22 cellular contexts compared by ENCODE assay signal in the genomic region with DNA sequence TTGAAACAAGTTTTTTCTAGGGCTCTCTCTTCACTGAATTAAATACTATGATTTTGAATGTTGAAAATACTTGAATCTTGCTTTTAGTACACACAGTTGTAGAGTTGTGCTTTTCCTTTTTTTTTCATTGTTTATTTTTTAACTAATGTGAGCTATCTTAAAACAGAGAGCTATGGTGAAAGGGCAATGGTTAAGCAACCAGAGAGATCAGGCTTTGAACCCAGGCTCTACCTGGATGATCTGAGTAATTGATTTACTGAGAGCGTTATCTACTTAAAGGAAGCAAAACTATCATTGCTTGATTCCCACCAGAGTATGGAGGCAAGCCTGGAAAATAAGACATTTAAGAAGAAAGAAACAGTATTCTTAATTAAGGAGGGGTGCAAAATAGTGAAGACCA.
A peak's percentile ranks its signal among the peaks of the same experiment; 100 is the strongest.
DNase-seq lines count a peak whose midpoint lies in the region; ATAC-seq, FAIRE-seq and TF ChIP-seq lines count a peak whose summit lies in the region.
"Had no signal": no experiment of that assay in that cellular context is flagged by ENCODE, and none has a peak within 500 bp of the region (broad histone marks: within the 10 kb centered on the region; RNA-seq: fewer than 3 reads in every experiment).

No MANE protein-coding gene starts in this region.

- 94 to 97% methylated on average over 1 of the region's 1 CpG for WGBS in heart right ventricle, 2 donors
- WGBS in liver: 39% methylated on average over 1 of the region's 1 CpG
- 83 to 93% (median 90%) methylated on average over 1 of the region's 1 CpG for WGBS in small intestine, 3 donors

- H3K27ac ChIP-seq in heart right ventricle (peak overlapping the region in 6 of 10 donors; percentile 44 to 86 (median 64)), right atrium auricular region (no peak overlapping the region), VCaP (peak overlapping the region; percentile 84), liver (ENCODE audit: low read depth in 1 of 2, low read length in 2 of 2) (peak overlapping the region; percentile 16 to 55), small intestine (ENCODE audit: low read depth in 1 of 2, low read length in 1 of 2) (no peak overlapping the region)
- H3K27ac ChIP-seq: A549 had no signal

- H3K36me3 ChIP-seq in heart right ventricle: no peaks in the 10 kb centered on the region
- H3K36me3 ChIP-seq in right atrium auricular region: no peaks in the 10 kb centered on the region
- H3K36me3 ChIP-seq in liver (ENCODE audit: control insufficient read depth in 4 of 4, insufficient read depth in 3 of 4, low read depth in 1 of 4, low read length in 3 of 4): no peaks in the 10 kb centered on the region
- H3K36me3 ChIP-seq in small intestine (ENCODE audit: control insufficient read depth in 2 of 2, insufficient read depth in 2 of 2, low read length in 2 of 2): no peaks in the 10 kb centered on the region

- TF ChIP-seq RAD21 in liver (IDR thresholded peaks at IDR 0.05): peak; percentile 47 to 66

- H3K27me3 ChIP-seq in heart right ventricle (no peaks in the 10 kb centered on the region), right atrium auricular region (no peaks in the 10 kb centered on the region), liver (ENCODE audit: control insufficient read depth in 4 of 4, insufficient read depth in 4 of 4, low read length in 3 of 4) (no peaks in the 10 kb centered on the region), small intestine (ENCODE audit: control insufficient read depth in 2 of 2, insufficient read depth in 2 of 2, low read length in 2 of 2) (no peaks in the 10 kb centered on the region)

- DNase-seq in heart right ventricle: no peak
- no peak for DNase-seq in right atrium auricular region (ENCODE audit: low spot score)
- DNase-seq in small intestine: no peak
- DNase-seq in ecto neural progenitor cell (ENCODE audit: low spot score): no peak
- DNase-seq in SW 1271 (lab: John Stamatoyannopoulos, UW): no peak
- DNase-seq: 8988T; ACHN; C1 segment of cervical spinal cord; Caco-2; CD4-positive, CD25-positive, alpha-beta regulatory T cell; CD8-positive, alpha-beta T cell; DMS153; EL; GDM1; H9 had no signal

- TF ChIP-seq CTCF in heart right ventricle (IDR thresholded peaks at IDR 0.05): no peak
- TF ChIP-seq CTCF in right atrium auricular region (IDR thresholded peaks at IDR 0.05): no peak
- TF ChIP-seq CTCF in VCaP (conservative IDR thresholded peaks at IDR 0.05): no peak
- TF ChIP-seq CTCF in liver (IDR thresholded peaks at IDR 0.05; ENCODE audit: low read depth, low read length, missing input control): no peak

- intact Hi-C loops in heart right ventricle (cut with DNase I): loop anchor here in 5 of 10 donors (5.0 to 10.0 kb wide), 5 partner anchors 36 to 159 kb away; partner anchors contain the start of gene DUSP6 (in 1 of the 5)

- H3K9me3 ChIP-seq in heart right ventricle (no peaks in the 10 kb centered on the region), right atrium auricular region (no peaks in the 10 kb centered on the region), liver (ENCODE audit: control insufficient read depth in 4 of 4, low read length in 3 of 4) (no peaks in the 10 kb centered on the region), small intestine (ENCODE audit: control insufficient read depth, low read depth) (no peaks in the 10 kb centered on the region)
- H3K9me3 ChIP-seq: A549, Caco-2 had no signal

- no peak overlapping the region for H3K9ac ChIP-seq in liver (ENCODE audit: low read depth in 1 of 2, low read length in 2 of 2)

- H3K4me1 ChIP-seq in heart right ventricle (peaks cover 0 to 42% (median 12%) of the 10 kb centered on the region in 9 donors), right atrium auricular region (no peaks in the 10 kb centered on the region), liver (ENCODE audit: control insufficient read depth in 4 of 4, insufficient read depth in 4 of 4, low read length in 3 of 4) (peaks cover 1 to 19% (median 17%) of the 10 kb centered on the region in 4 donors), small intestine (ENCODE audit: control insufficient read depth in 2 of 2, insufficient read depth in 1 of 2, low read depth in 1 of 2, low read length in 1 of 2) (peaks cover 0 to 2% of the 10 kb centered on the region in 2 donors)
- H3K4me1 ChIP-seq: A549, Caco-2 had no signal

- no peak for ATAC-seq in heart right ventricle
- ATAC-seq in GM19023 (IDR thresholded peaks at IDR 0.05; ENCODE audit: unreplicated experiment): no peak
- ATAC-seq: A549; CD8-positive, alpha-beta T cell; GM12878; GM23338; HCT116 had no signal

- H3K4me3 ChIP-seq in heart right ventricle (no peak overlapping the region), right atrium auricular region (no peak overlapping the region), liver (ENCODE audit: low read depth in 1 of 3, low read length in 3 of 3) (no peak overlapping the region), small intestine (ENCODE audit: low read depth in 1 of 2, low read length in 2 of 2) (no peak overlapping the region)
- H3K4me3 ChIP-seq: A549, GM12878, GM23338 had no signal

- peak; percentile 5 for FAIRE-seq in small intestine (lab: Jason Lieb, UNC)
- FAIRE-seq: A549, GM12878 had no signal

TF ChIP-seq in liver, 16 proteins besides CTCF, POLR2A, EP300 and RAD21:
- TF ChIP-seq RXRA (IDR thresholded peaks at IDR 0.05): peak; percentile 78 to 80
- TF ChIP-seq REST (IDR thresholded peaks at IDR 0.05): no peak
- peak; percentile 12 for TF ChIP-seq FOXA1 (IDR thresholded peaks at IDR 0.05)
- TF ChIP-seq GABPA (IDR thresholded peaks at IDR 0.05 in 1 of 2, conservative IDR thresholded peaks at IDR 0.05 in 1 of 2): no peak
- no peak for TF ChIP-seq EGR1 (IDR thresholded peaks at IDR 0.05; ENCODE audit: low read depth in 2 of 2)
- peak; percentile 72 for TF ChIP-seq SP1 (IDR thresholded peaks at IDR 0.05)
- TF ChIP-seq NR2F2 (IDR thresholded peaks at IDR 0.05): no peak
- TF ChIP-seq FOXA2 (IDR thresholded peaks at IDR 0.05): peak; percentile 40
- TF ChIP-seq ATF3 (IDR thresholded peaks at IDR 0.05): peak; percentile 13
- peak; percentile 67 for TF ChIP-seq MAX (IDR thresholded peaks at IDR 0.05)
- peak; percentile 28 for TF ChIP-seq YY1 (IDR thresholded peaks at IDR 0.05)
- peak; percentile 29 for TF ChIP-seq ZBTB33 (IDR thresholded peaks at IDR 0.05)
- peak; percentile 84 to 85 for TF ChIP-seq HNF4A (conservative IDR thresholded peaks at IDR 0.05)
- TF ChIP-seq TAF1 (conservative IDR thresholded peaks at IDR 0.05): no peak
- peak; percentile 46 for TF ChIP-seq HNF4G (IDR thresholded peaks at IDR 0.05)
- TF ChIP-seq JUND (IDR thresholded peaks at IDR 0.05): peak; percentile 60 to 64

Comparison
In these comparisons a context has a peak if more than half of its experiments do, and no peak if none do; other contexts are left out.
1. H3K27ac ChIP-seq: peak in heart right ventricle (6 of 10), VCaP (single experiment) and liver (2 of 2); none in right atrium auricular region (0 of 2) and small intestine (0 of 2).